ENCODE assay signal across 18 cellular contexts in the genomic region with DNA sequence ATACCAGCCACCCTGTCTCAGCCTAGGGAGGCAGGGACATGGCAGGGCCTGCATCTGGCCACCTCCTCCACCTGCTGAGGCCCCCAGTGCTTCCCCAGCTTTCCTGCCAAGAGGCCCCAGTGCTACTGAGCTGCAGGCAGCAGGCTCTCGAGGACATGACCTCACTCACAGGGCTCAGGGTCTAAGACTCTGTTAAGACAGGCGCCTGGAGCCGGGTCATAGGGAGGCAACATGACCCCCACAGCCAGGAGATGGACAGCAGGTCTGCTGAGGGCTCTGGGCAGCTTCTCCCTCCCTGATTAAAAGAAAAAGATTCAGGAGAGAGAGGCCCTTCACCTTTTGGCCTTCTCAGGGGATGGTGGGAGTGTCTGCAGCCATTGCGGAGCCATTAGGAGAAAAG. TPM values are rescaled to one million over a fixed set of nuclear protein-coding genes. Genes with fewer than 3 reads are reported as not detected.
A peak's percentile ranks its signal among the peaks of the same experiment; 100 is the strongest.
DNase-seq lines count a peak whose midpoint lies in the region; ATAC-seq and TF ChIP-seq lines count a peak whose summit lies in the region.
"Had no signal": no experiment of that assay in that cellular context is flagged by ENCODE, and none has a peak within 500 bp of the region (broad histone marks: within the 10 kb centered on the region; RNA-seq: fewer than 3 reads in every experiment).

No MANE protein-coding gene starts in this region.

- no peaks in the 10 kb centered on the region; a peak in 3 of 22 replicates for H4K20me1 ChIP-seq in BLaER1 treated with 17β-estradiol and CSF1 and Interleukin-3, amounts not matched to agents 10 nM and 100 nM

- peaks cover 25% of the 10 kb centered on the region for H3K36me3 Mint-ChIP-seq in CD8-positive, alpha-beta T cell
- peaks cover 20% of the 10 kb centered on the region for H3K36me3 Mint-ChIP-seq in activated CD8-positive, alpha-beta T cell treated with anti-CD3 and anti-CD28 coated beads for 36 hours (ENCODE audit: low read depth)

- H3K9me3 ChIP-seq in BLaER1 treated with 17β-estradiol and CSF1 and Interleukin-3, amounts not matched to agents 10 nM and 100 nM (replicated peaks in 1 of 11) = no peaks in the 10 kb centered on the region
- H3K9me3 ChIP-seq in CD8-positive, alpha-beta T cell (ENCODE audit: low read length) = no peaks in the 10 kb centered on the region
- H3K9me3 ChIP-seq in mesodermal cell (ENCODE audit: control insufficient read depth, low read length) = no peaks in the 10 kb centered on the region
- H3K9me3 ChIP-seq in upper lobe of left lung = no peaks in the 10 kb centered on the region

- peak overlapping the region in 4 of 11 experiments; percentile 7 to 41 (median 28); a peak in 2 of 22 replicates for H3K9ac ChIP-seq in BLaER1 treated with 17β-estradiol and CSF1 and Interleukin-3, amounts not matched to agents 10 nM and 100 nM

- H3K9me3 Mint-ChIP-seq in CD8-positive, alpha-beta T cell = no peaks in the 10 kb centered on the region
- no peaks in the 10 kb centered on the region for H3K9me3 Mint-ChIP-seq in activated CD8-positive, alpha-beta T cell treated with anti-CD3 and anti-CD28 coated beads for 36 hours
- H3K9me3 Mint-ChIP-seq: CD4-positive, alpha-beta memory T cell; GM23338 had no signal

- peak overlapping the region; percentile 65 to 91 (median 80) for H3K4me2 ChIP-seq in BLaER1 treated with 17β-estradiol and CSF1 and Interleukin-3, amounts not matched to agents 10 nM and 100 nM
- H3K4me2 ChIP-seq: GM23338, PC-9 had no signal

- DNase-seq in CD8-positive, alpha-beta T cell = no peak
- no peak for DNase-seq in activated CD8-positive, alpha-beta T cell treated with anti-CD3 and anti-CD28 coated beads for 36 hours
- DNase-seq in EL (no peak), foreskin fibroblast (no peak), upper lobe of left lung (no peak)
- DNase-seq: CD4-positive, alpha-beta memory T cell; DND-41; GF-D8; KG1; NCI-H1436; NCI-H2029; NCI-H2171; NCI-H446 treated with DMSO at 0.1 percent for 48 hours; NCI-H748 treated with DMSO at 0.1 percent for 48 hours; PC-9 had no signal

- 85 to 92% methylated on average over 4 of the region's 4 CpGs for WGBS in mesodermal cell (ENCODE audit: insufficient coverage in 2 of 2), 2 experiments
- 86 to 92% methylated on average over 2 to 4 of the region's 4 CpGs for WGBS in upper lobe of left lung, 2 donors

- no peak for TF ChIP-seq CTCF in CD8-positive, alpha-beta T cell (IDR thresholded peaks at IDR 0.05)
- no peak for TF ChIP-seq CTCF in activated CD8-positive, alpha-beta T cell treated with anti-CD3 and anti-CD28 coated beads for 36 hours (IDR thresholded peaks at IDR 0.05)
- TF ChIP-seq CTCF in foreskin fibroblast (IDR thresholded peaks at IDR 0.05; ENCODE audit: low read depth, low read length) (no peak), upper lobe of left lung (IDR thresholded peaks at IDR 0.05) (no peak)

- H3K4me1 Mint-ChIP-seq in CD8-positive, alpha-beta T cell (ENCODE audit: low read depth) = peaks cover 67% of the 10 kb centered on the region
- peaks cover 56% of the 10 kb centered on the region for H3K4me1 Mint-ChIP-seq in activated CD8-positive, alpha-beta T cell treated with anti-CD3 and anti-CD28 coated beads for 36 hours (ENCODE audit: low read depth)

- H3K27ac ChIP-seq in BLaER1 treated with 17β-estradiol and CSF1 and Interleukin-3, amounts not matched to agents 10 nM and 100 nM = peak overlapping the region in 9 of 11 experiments; percentile 18 to 69 (median 46); a peak in 14 of 22 replicates
- H3K27ac ChIP-seq in CD8-positive, alpha-beta T cell (ENCODE audit: low read depth, low read length) = peak overlapping the region; percentile 26
- H3K27ac ChIP-seq in mesodermal cell (ENCODE audit: low read depth, low read length, severe bottlenecking) (peak overlapping the region; percentile 91), upper lobe of left lung (no peak overlapping the region)
- H3K27ac ChIP-seq: PC-9 had no signal

- no peaks in the 10 kb centered on the region for H3K27me3 Mint-ChIP-seq in CD8-positive, alpha-beta T cell (ENCODE audit: low read depth)
- no peaks in the 10 kb centered on the region for H3K27me3 Mint-ChIP-seq in activated CD8-positive, alpha-beta T cell treated with anti-CD3 and anti-CD28 coated beads for 36 hours
- H3K27me3 Mint-ChIP-seq: CD4-positive, alpha-beta memory T cell had no signal

- H3K27ac Mint-ChIP-seq in CD8-positive, alpha-beta T cell = peak overlapping the region; percentile 97
- H3K27ac Mint-ChIP-seq in activated CD8-positive, alpha-beta T cell treated with anti-CD3 and anti-CD28 coated beads for 36 hours = peak overlapping the region; percentile 93
- H3K27ac Mint-ChIP-seq: GM23338 had no signal

- no peak for ATAC-seq in CD8-positive, alpha-beta T cell
- no peak for ATAC-seq in activated CD8-positive, alpha-beta T cell treated with anti-CD3 and anti-CD28 coated beads for 36 hours
- no peak for ATAC-seq in upper lobe of left lung (ENCODE audit: low FRiP score in 2 of 2)
- ATAC-seq: GM23338 had no signal

- no peak overlapping the region; a peak in 1 of 20 replicates for H3K4me3 ChIP-seq in BLaER1 treated with 17β-estradiol and CSF1 and Interleukin-3, amounts not matched to agents 10 nM and 100 nM
- H3K4me3 ChIP-seq in CD8-positive, alpha-beta T cell (ENCODE audit: low read depth, low read length) = peak overlapping the region; percentile 23
- no peak overlapping the region for H3K4me3 ChIP-seq in mesodermal cell (ENCODE audit: extremely low read depth, insufficient read depth, low read length, poor library complexity, severe bottlenecking)
- H3K4me3 ChIP-seq in foreskin fibroblast (ENCODE audit: low read depth in 1 of 2, low read length in 2 of 2) = no peak overlapping the region
- no peak overlapping the region for H3K4me3 ChIP-seq in upper lobe of left lung
- H3K4me3 ChIP-seq: GM23338, PC-9 had no signal

- no peak for TF ChIP-seq EP300 in upper lobe of left lung (IDR thresholded peaks at IDR 0.05)

- intact Hi-C loops in CD8-positive, alpha-beta T cell (cut with DNase I, micrococcal nuclease) = no loop called here
- intact Hi-C loops in activated CD8-positive, alpha-beta T cell treated with anti-CD3 and anti-CD28 coated beads for 36 hours (cut with micrococcal nuclease) = no loop called here

- TF ChIP-seq POLR2A in upper lobe of left lung (IDR thresholded peaks at IDR 0.05) = no peak

- peaks cover 0 to under 1% (median 0%) of the 10 kb centered on the region in 11 experiments; a peak in 3 of 22 replicates for H3K27me3 ChIP-seq in BLaER1 treated with 17β-estradiol and CSF1 and Interleukin-3, amounts not matched to agents 10 nM and 100 nM
- no peaks in the 10 kb centered on the region for H3K27me3 ChIP-seq in CD8-positive, alpha-beta T cell (ENCODE audit: insufficient read depth, low read length)
- H3K27me3 ChIP-seq in upper lobe of left lung = no peaks in the 10 kb centered on the region

- CTCF ChIA-PET in CD8-positive, alpha-beta T cell (lab: Charles Lee) = interaction anchor here (0.6 to 3.8 kb wide), 9 partner anchors 8 to 100 kb away, joined by 3 to 34 read pairs (median 4); no protein-coding TSS in a partner anchor
- CTCF ChIA-PET in activated CD8-positive, alpha-beta T cell treated with anti-CD3 and anti-CD28 coated beads for 36 hours (lab: Charles Lee) = interaction anchor here (1.0 to 1.8 kb wide), 5 partner anchors 13 to 91 kb away, joined by 3 to 7 read pairs (median 5); a partner anchor contains a TSS

- peaks cover 0 to 4% (median 0%) of the 10 kb centered on the region in 11 experiments; a peak in 1 of 22 replicates for H3K36me3 ChIP-seq in BLaER1 treated with 17β-estradiol and CSF1 and Interleukin-3, amounts not matched to agents 10 nM and 100 nM
- no peaks in the 10 kb centered on the region for H3K36me3 ChIP-seq in CD8-positive, alpha-beta T cell (ENCODE audit: insufficient read depth, low read length)
- H3K36me3 ChIP-seq in mesodermal cell (ENCODE audit: control insufficient read depth, insufficient read depth, low read length) (peaks cover 13% of the 10 kb centered on the region), upper lobe of left lung (peaks cover 0 to 11% (median 0%) of the 10 kb centered on the region in 4 donors)

- POLR2A ChIA-PET in CD8-positive, alpha-beta T cell (lab: Charles Lee) = interaction anchor here (1.1 to 1.7 kb wide), 5 partner anchors 11 to 162 kb away, joined by 3 to 12 read pairs (median 4); a partner anchor contains a TSS
- POLR2A ChIA-PET in activated CD8-positive, alpha-beta T cell treated with anti-CD3 and anti-CD28 coated beads for 36 hours (lab: Charles Lee) = interaction anchor here (0.6 to 2.0 kb wide), 7 partner anchors 9 to 92 kb away, joined by 3 to 10 read pairs (median 3); a partner anchor contains a TSS

- peaks cover 19 to 51% (median 45%) of the 10 kb centered on the region in 10 experiments for H3K4me1 ChIP-seq in BLaER1 treated with 17β-estradiol and CSF1 and Interleukin-3, amounts not matched to agents 10 nM and 100 nM
- H3K4me1 ChIP-seq in CD8-positive, alpha-beta T cell (ENCODE audit: insufficient read depth, low read length) = peaks cover 68% of the 10 kb centered on the region
- H3K4me1 ChIP-seq in mesodermal cell (ENCODE audit: control insufficient read depth, insufficient read depth, low read length, poor library complexity, severe bottlenecking) (peaks cover 52% of the 10 kb centered on the region), upper lobe of left lung (peaks cover 3 to 24% (median 12%) of the 10 kb centered on the region in 4 donors)

- no peak overlapping the region for H3K4me3 Mint-ChIP-seq in CD8-positive, alpha-beta T cell
- H3K4me3 Mint-ChIP-seq in activated CD8-positive, alpha-beta T cell treated with anti-CD3 and anti-CD28 coated beads for 36 hours = no peak overlapping the region
- H3K4me3 Mint-ChIP-seq: CD4-positive, alpha-beta memory T cell; GM23338 had no signal

RNA-seq across cellular contexts. Expression of a gene that starts 23.2 kb away (rescaled TPM):
- total RNA-seq in CD8-positive, alpha-beta T cell = 100 to 1,000 TPM; 245 to 263 TPM
- total RNA-seq in activated CD8-positive, alpha-beta T cell treated with anti-CD3 and anti-CD28 coated beads for 36 hours = 100 to 1,000 TPM; 250 to 260 TPM
- polyA plus RNA-seq in mesodermal cell (2013, experiment 1 of 2) = 319 TPM
- polyA plus RNA-seq in mesodermal cell (2013, experiment 2 of 2) = 248 TPM
- 100 to 1,000 TPM; 191 to 805 (median 577) TPM for total RNA-seq in upper lobe of left lung

RNA-seq across cellular contexts. Expression of a gene that starts 55.6 kb away (rescaled TPM):
- total RNA-seq in CD8-positive, alpha-beta T cell = 100 to 1,000 TPM; 159 to 174 TPM
- 100 to 1,000 TPM; 139 to 140 TPM for total RNA-seq in activated CD8-positive, alpha-beta T cell treated with anti-CD3 and anti-CD28 coated beads for 36 hours
- 66.0 TPM for polyA plus RNA-seq in mesodermal cell (2013, experiment 1 of 2)
- polyA plus RNA-seq in mesodermal cell (2013, experiment 2 of 2) = 57.5 TPM
- total RNA-seq in upper lobe of left lung = 100 to 1,000 TPM in 3 of 6 donors, 10 to 100 TPM in 3; 53.5 to 183 (median 106) TPM

Comparison
In these comparisons a context has a peak if more than half of its experiments do, and no peak if none do; other contexts are left out.
1. H3K27ac ChIP-seq: peak in BLaER1 treated with 17β-estradiol and CSF1 and Interleukin-3, amounts not matched to agents 10 nM and 100 nM (9 of 11), CD8-positive, alpha-beta T cell (single experiment) and mesodermal cell (single experiment); none in upper lobe of left lung (0 of 4).